17 cellular contexts compared by ENCODE assay signal in the genomic region with DNA sequence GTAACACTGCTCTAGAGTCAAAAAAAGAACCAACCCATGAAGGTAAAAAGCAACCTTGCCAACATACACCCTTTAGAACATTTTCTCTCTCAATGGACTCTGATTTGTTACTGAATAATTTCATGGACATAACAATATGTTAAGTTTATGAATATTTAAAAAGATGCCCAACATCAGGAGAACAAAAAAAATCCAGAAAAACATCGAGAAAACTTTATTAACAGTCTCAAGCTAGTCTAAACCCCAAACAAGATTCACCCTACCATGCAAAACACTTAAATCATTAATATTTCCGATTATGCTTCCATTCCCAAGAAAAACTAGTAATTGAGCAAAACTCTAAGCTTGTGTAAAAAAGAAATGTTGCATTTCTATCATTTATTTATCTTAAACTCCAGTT.
"Had no signal": no experiment of that assay in that cellular context is flagged by ENCODE, and none has a peak within 500 bp of the region (broad histone marks: within the 10 kb centered on the region; RNA-seq: fewer than 3 reads in every experiment).

No MANE protein-coding gene starts in this region.

- H3K9me3 Mint-ChIP-seq: neural crest cell had no signal

- DNase-seq: activated CD4-positive, alpha-beta T cell treated with anti-CD3 and anti-CD28 coated beads, Interleukin-2, amount 50 U/mL, for 48 hours; activated CD4-positive, CD25-positive, alpha-beta regulatory T cell treated with anti-CD3 and anti-CD28 coated beads, Interleukin-2, amount 50 U/mL, for 72 hours; activated naive CD4-positive, alpha-beta T cell treated with anti-CD3 and anti-CD28 coated beads, Interleukin-2, amount 10 ng/mL, durations not matched to agents 7 days and 5 days; adrenal gland; effector CD4-positive, alpha-beta T cell; esophagus squamous epithelium; hippocampal formation; ovary; stomach; T-helper 9 cell had no signal

- H3K27ac Mint-ChIP-seq: activated naive CD4-positive, alpha-beta T cell treated with anti-CD3 and anti-CD28 coated beads, Interleukin-2, amount 10 ng/mL, durations not matched to agents 7 days and 5 days had no signal

- ATAC-seq: left lobe of liver, sciatic nerve had no signal

- H3K27ac ChIP-seq: adrenal gland, coronary artery, esophagus squamous epithelium, ovary, stomach, thoracic aorta had no signal

- FAIRE-seq: endothelial cell of umbilical vein, keratinocyte had no signal

- H3K4me1 ChIP-seq: adrenal gland, esophagus squamous epithelium had no signal

- H3K4me3 Mint-ChIP-seq: activated naive CD4-positive, alpha-beta T cell treated with anti-CD3 and anti-CD28 coated beads, Interleukin-2, amount 10 ng/mL, durations not matched to agents 7 days and 5 days; neural crest cell had no signal

- H3K4me3 ChIP-seq: adrenal gland, coronary artery, esophagus squamous epithelium, ovary, stomach, thoracic aorta had no signal

- H3K9me3 ChIP-seq: adrenal gland, esophagus squamous epithelium, ovary, stomach, thoracic aorta had no signal

- H3K27me3 ChIP-seq: adrenal gland, esophagus squamous epithelium, ovary, stomach had no signal

- H3K36me3 ChIP-seq: adrenal gland, esophagus squamous epithelium, ovary, stomach, thoracic aorta had no signal

- H3K27me3 Mint-ChIP-seq: activated naive CD4-positive, alpha-beta T cell treated with anti-CD3 and anti-CD28 coated beads, Interleukin-2, amount 10 ng/mL, durations not matched to agents 7 days and 5 days had no signal
